Comparison of ENCODE assay signal across 25 cellular contexts in the genomic region with DNA sequence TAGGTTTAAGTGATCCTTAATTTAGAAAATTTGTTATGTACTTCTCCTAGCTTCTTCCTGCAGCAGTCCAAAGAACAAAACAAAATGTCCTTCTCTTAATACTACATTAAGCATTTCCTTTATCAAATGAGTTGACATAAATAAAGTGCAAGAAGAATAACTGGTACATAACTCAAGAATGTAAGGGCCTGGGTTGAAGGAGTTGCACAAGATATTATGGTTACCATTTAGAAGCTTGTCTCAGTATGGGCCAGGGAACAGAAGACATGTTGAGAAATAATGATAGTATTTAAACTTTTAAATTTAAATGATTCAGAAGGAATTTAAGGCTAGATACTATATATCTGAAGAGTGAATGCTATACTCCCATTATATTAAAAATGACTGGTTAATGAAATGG.
"Had no signal": no experiment of that assay in that cellular context is flagged by ENCODE, and none has a peak within 500 bp of the region (broad histone marks: within the 10 kb centered on the region; RNA-seq: fewer than 3 reads in every experiment).

No MANE protein-coding gene starts in this region.

- ATAC-seq: natural killer cell; pancreas; right cardiac atrium; stimulated activated memory B cell treated with anti-CD40 and anti-IgM and Interleukin-4, amounts not matched to agents 10 μg/mL and 1 μg/mL and 100 μg/mL, for 72 hours; stimulated activated naive CD8-positive, alpha-beta T cell treated with anti-CD3 and anti-CD28 coated beads, Interleukin-15, amount 100 ng/mL, for 72 hours had no signal

- H3K27me3 ChIP-seq: pancreas, sigmoid colon, tibial nerve, uterus had no signal

- H3K9me3 ChIP-seq: left ventricle myocardium inferior, pancreas, prostate gland, sigmoid colon, tibial nerve, uterus had no signal

- DNase-seq: hypothalamus; immature natural killer cell; islet precursor cell; left ventricle myocardium inferior; mesendoderm; naive B cell; natural killer cell; pancreas; posterior cingulate gyrus; retina; right cardiac atrium; sigmoid colon; stimulated activated CD4-positive, alpha-beta T cell treated with anti-CD3 and anti-CD28 coated beads, Interleukin-1b, Interleukin-23, amount 100 ng/mL, for 48 hours; stimulated activated CD4-positive, alpha-beta T cell treated with anti-CD3 and anti-CD28 coated beads, Interleukin-2, amount 100 ng/mL, for 48 hours; stimulated activated CD4-positive, alpha-beta T cell treated with anti-CD3 and anti-CD28 coated beads, Interleukin-4, amount 100 ng/mL, for 4 hours; stimulated activated CD8-positive, alpha-beta memory T cell treated with anti-CD3 and anti-CD28 coated beads, Interleukin-4, amount 100 ng/mL, for 48 hours; stimulated activated naive CD4-positive, alpha-beta T cell treated with Interleukin-2 at 50 U/mL for 16 hours; stimulated activated naive CD8-positive, alpha-beta T cell treated with anti-CD3 and anti-CD28 coated beads, Interleukin-15, amount 100 ng/mL, for 72 hours; substantia nigra; uterus had no signal

- H3K4me1 ChIP-seq: left ventricle myocardium inferior, prostate gland, sigmoid colon, uterus had no signal

- H3K27ac ChIP-seq: left ventricle myocardium inferior, pancreas, prostate gland, sigmoid colon, tibial nerve, uterus had no signal

- H3K4me3 ChIP-seq: left ventricle myocardium inferior, lung, pancreas, prostate gland, sigmoid colon, smooth muscle cell, tibial nerve, uterus had no signal

- H3K36me3 ChIP-seq: prostate gland, uterus had no signal
